Comparison of ENCODE assay signal across 12 cellular contexts in genomic region chr18:31990823-31991222, GRCh38. TPM values are rescaled to one million over a fixed set of nuclear protein-coding genes. Genes with fewer than 3 reads are reported as not detected.
DNase-seq lines count a peak whose midpoint lies in the region; ATAC-seq lines count a peak whose summit lies in the region.
"Had no signal": no experiment of that assay in that cellular context is flagged by ENCODE, and none has a peak within 500 bp of the region (broad histone marks: within the 10 kb centered on the region; RNA-seq: fewer than 3 reads in every experiment).

No MANE protein-coding gene starts in this region.

- no peaks in the 10 kb centered on the region for H3K36me3 ChIP-seq in BLaER1

- no peaks in the 10 kb centered on the region for H3K9me3 Mint-ChIP-seq in activated T-cell treated with anti-CD3 and anti-CD28 coated beads, Interleukin-2, amount 50 U/mL, for 4 hours

- H3K27me3 ChIP-seq in BLaER1 = no peaks in the 10 kb centered on the region

- no peaks in the 10 kb centered on the region for H3K4me1 Mint-ChIP-seq in activated T-cell treated with anti-CD3 and anti-CD28 coated beads, Interleukin-2, amount 50 U/mL, for 4 hours (ENCODE audit: low read depth)

- no peaks in the 10 kb centered on the region for H3K27me3 Mint-ChIP-seq in activated T-cell treated with anti-CD3 and anti-CD28 coated beads, Interleukin-2, amount 50 U/mL, for 4 hours (ENCODE audit: low read depth)

- H3K9me3 ChIP-seq in BLaER1 = peaks cover under 1% of the 10 kb centered on the region; the same call in 1 of the 2 replicates

- H3K27ac ChIP-seq in BLaER1 = peak overlapping the region; percentile 2; the same call in 1 of the 2 replicates
- H3K27ac ChIP-seq: RWPE1 had no signal

- no peak for DNase-seq in stimulated activated CD8-positive, alpha-beta memory T cell treated with anti-CD3 and anti-CD28 coated beads, Interleukin-4, amount 100 ng/mL, for 48 hours
- DNase-seq in NCI-H226 (no peak), mesenteric fat pad (ENCODE audit: low spot score) (no peak)
- no peak for DNase-seq in activated T-cell treated with anti-CD3 and anti-CD28 coated beads, Interleukin-2, amount 50 U/mL, for 4 hours
- DNase-seq: activated CD4-positive, alpha-beta T cell treated with anti-CD3 and anti-CD28 coated beads for 1 hour; activated naive CD4-positive, alpha-beta T cell treated with Interleukin-2 at 50 U/mL for 16 hours; NCI-H1930 had no signal

- H3K9ac ChIP-seq in BLaER1 = peak overlapping the region; percentile 61; the same call in 1 of the 2 replicates

- peak overlapping the region; percentile 25; the same call in 1 of the 2 replicates for H3K4me3 ChIP-seq in BLaER1

- H3K4me1 ChIP-seq in BLaER1 = peaks cover 25% of the 10 kb centered on the region

- ATAC-seq in GM19324 (IDR thresholded peaks at IDR 0.05; ENCODE audit: low FRiP score, unreplicated experiment) (peak; percentile 94), HG02759 (IDR thresholded peaks at IDR 0.05; ENCODE audit: unreplicated experiment) (peak; percentile 100), HG03469 (IDR thresholded peaks at IDR 0.05; ENCODE audit: unreplicated experiment) (peak; percentile 100)
- no peak for ATAC-seq in activated T-cell treated with anti-CD3 and anti-CD28 coated beads, Interleukin-2, amount 50 U/mL, for 4 hours

- H3K4me3 Mint-ChIP-seq in activated T-cell treated with anti-CD3 and anti-CD28 coated beads, Interleukin-2, amount 50 U/mL, for 4 hours = no peak overlapping the region

- no peaks in the 10 kb centered on the region for H3K36me3 Mint-ChIP-seq in activated T-cell treated with anti-CD3 and anti-CD28 coated beads, Interleukin-2, amount 50 U/mL, for 4 hours (ENCODE audit: insufficient read depth)

- peak overlapping the region; percentile 73 for H3K4me2 ChIP-seq in BLaER1

- H4K20me1 ChIP-seq in BLaER1 = no peaks in the 10 kb centered on the region

RNA-seq across cellular contexts. Expression of gene RNF125, which starts 27.8 kb away (rescaled TPM):
- 15.8 TPM for total RNA-seq in mesenteric fat pad
- 10 to 100 TPM; 16.0 to 29.3 (median 16.8) TPM for total RNA-seq in activated T-cell treated with anti-CD3 and anti-CD28 coated beads, Interleukin-2, amount 50 U/mL, for 4 hours

RNA-seq across cellular contexts. Expression of gene TRAPPC8, which starts 47.9 kb away (rescaled TPM):
- 38.7 TPM for total RNA-seq in mesenteric fat pad
- total RNA-seq in activated T-cell treated with anti-CD3 and anti-CD28 coated beads, Interleukin-2, amount 50 U/mL, for 4 hours = 10 to 100 TPM; 32.3 to 35.9 (median 33.9) TPM

Comparison
In these comparisons a context has a peak if more than half of its experiments do, and no peak if none do; other contexts are left out.
1. ATAC-seq: peak in GM19324 (single experiment), HG02759 (single experiment) and HG03469 (single experiment); none in activated T-cell treated with anti-CD3 and anti-CD28 coated beads, Interleukin-2, amount 50 U/mL, for 4 hours (0 of 2).